1 cellular context compared by ENCODE assay signal in genomic region chr15:66679657-66680108, GRCh38.
A peak's percentile ranks its signal among the peaks of the same experiment; 100 is the strongest.
TF ChIP-seq lines count a peak whose summit lies in the region.

No MANE protein-coding gene starts in this region.

TF ChIP-seq in K562, 482 proteins besides CTCF, POLR2A, EP300 and RAD21 (continued from another document and continues in another):
- TF ChIP-seq ZFX (CRISPR knock-in tag; IDR thresholded peaks at IDR 0.05), result peak; percentile 85
- TF ChIP-seq, protein P1, sequence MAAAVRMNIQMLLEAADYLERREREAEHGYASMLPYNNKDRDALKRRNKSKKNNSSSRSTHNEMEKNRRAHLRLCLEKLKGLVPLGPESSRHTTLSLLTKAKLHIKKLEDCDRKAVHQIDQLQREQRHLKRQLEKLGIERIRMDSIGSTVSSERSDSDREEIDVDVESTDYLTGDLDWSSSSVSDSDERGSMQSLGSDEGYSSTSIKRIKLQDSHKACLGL (CRISPR knock-in tag; IDR thresholded peaks at IDR 0.05; ENCODE audit: borderline replicate concordance, poor library complexity, severe bottlenecking), result no peak
- TF ChIP-seq CHD2 (IDR thresholded peaks at IDR 0.05; ENCODE audit: low read depth, low read length), result 0 out of 2 replicates have a peak, but pooled peaks have one; percentile 21
- TF ChIP-seq MCM7 (IDR thresholded peaks at IDR 0.05), result no peak
- TF ChIP-seq ZNF274 (IDR thresholded peaks at IDR 0.05; ENCODE audit: borderline replicate concordance, low read depth, low read length), result no peak; the same call in 1 of the 2 replicates
- TF ChIP-seq CC2D1A (IDR thresholded peaks at IDR 0.05), result peak; percentile 88; the same call in 1 of the 2 replicates
- no peak for TF ChIP-seq ZSCAN29 (IDR thresholded peaks at IDR 0.05)
- peak; percentile 90 for TF ChIP-seq TEAD2 (tag; IDR thresholded peaks at IDR 0.05)
- TF ChIP-seq MBD1 (CRISPR knock-in tag; IDR thresholded peaks at IDR 0.05), result no peak
- TF ChIP-seq SFPQ (IDR thresholded peaks at IDR 0.05; ENCODE audit: low read depth, low read length), result no peak
- TF ChIP-seq, protein P2, sequence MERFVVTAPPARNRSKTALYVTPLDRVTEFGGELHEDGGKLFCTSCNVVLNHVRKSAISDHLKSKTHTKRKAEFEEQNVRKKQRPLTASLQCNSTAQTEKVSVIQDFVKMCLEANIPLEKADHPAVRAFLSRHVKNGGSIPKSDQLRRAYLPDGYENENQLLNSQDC (CRISPR knock-in tag; IDR thresholded peaks at IDR 0.05), result no peak
- no peak for TF ChIP-seq EWSR1 (IDR thresholded peaks at IDR 0.05; ENCODE audit: borderline replicate concordance, low read depth, partially characterized antibody)
- TF ChIP-seq NR2F6 (CRISPR knock-in tag; IDR thresholded peaks at IDR 0.05), result no peak
- peak; percentile 81 for TF ChIP-seq ATF7 (IDR thresholded peaks at IDR 0.05)
- TF ChIP-seq BHLHE40 (IDR thresholded peaks at IDR 0.05; ENCODE audit: low read length), result peak; percentile 68; the same call in 1 of the 2 replicates
- no peak for TF ChIP-seq POU5F1 (IDR thresholded peaks at IDR 0.05; ENCODE audit: borderline replicate concordance, low read depth, low read length, partially characterized antibody)
- TF ChIP-seq MTA1 (IDR thresholded peaks at IDR 0.05; ENCODE audit: borderline replicate concordance), result peak; percentile 84
- TF ChIP-seq PHB (CRISPR knock-in tag; IDR thresholded peaks at IDR 0.05), result no peak
- TF ChIP-seq ZNF589 (CRISPR knock-in tag; IDR thresholded peaks at IDR 0.05; ENCODE audit: low read depth), result peak; percentile 96
- TF ChIP-seq GTF2F1 (IDR thresholded peaks at IDR 0.05; ENCODE audit: low read depth, low read length), result no peak
- TF ChIP-seq PRMT5 (CRISPR knock-in tag; IDR thresholded peaks at IDR 0.05), result no peak
- peak; percentile 40; the same call in 1 of the 2 replicates for TF ChIP-seq NFATC3 (IDR thresholded peaks at IDR 0.05)
- no peak for TF ChIP-seq SRSF7 (optimal IDR thresholded peaks at IDR 0.05; ENCODE audit: low read depth, low read length)
- TF ChIP-seq, protein P3, sequence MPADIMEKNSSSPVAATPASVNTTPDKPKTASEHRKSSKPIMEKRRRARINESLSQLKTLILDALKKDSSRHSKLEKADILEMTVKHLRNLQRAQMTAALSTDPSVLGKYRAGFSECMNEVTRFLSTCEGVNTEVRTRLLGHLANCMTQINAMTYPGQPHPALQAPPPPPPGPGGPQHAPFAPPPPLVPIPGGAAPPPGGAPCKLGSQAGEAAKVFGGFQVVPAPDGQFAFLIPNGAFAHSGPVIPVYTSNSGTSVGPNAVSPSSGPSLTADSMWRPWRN (IDR thresholded peaks at IDR 0.05; ENCODE audit: low read depth), result peak; percentile 72
- peak; percentile 62; the same call in 1 of the 2 replicates for TF ChIP-seq ESRRA (IDR thresholded peaks at IDR 0.05; ENCODE audit: borderline replicate concordance, low read depth)
- peak; percentile 76 for TF ChIP-seq ZEB2 (IDR thresholded peaks at IDR 0.05)
- TF ChIP-seq ZFP30 (CRISPR knock-in tag; IDR thresholded peaks at IDR 0.05; ENCODE audit: borderline replicate concordance), result no peak
- TF ChIP-seq NCOA6 (IDR thresholded peaks at IDR 0.05), result no peak
- no peak for TF ChIP-seq CEBPZ (IDR thresholded peaks at IDR 0.05; ENCODE audit: borderline replicate concordance, low read depth, low read length)
- 0 out of 2 replicates have a peak, but pooled peaks have one; percentile 35 for TF ChIP-seq RB1 (IDR thresholded peaks at IDR 0.05; ENCODE audit: low read depth)
- TF ChIP-seq FOS (IDR thresholded peaks at IDR 0.05; ENCODE audit: extremely low read depth, insufficient read length), result no peak
- TF ChIP-seq MTA3 (IDR thresholded peaks at IDR 0.05; ENCODE audit: borderline replicate concordance), result peak; percentile 95
- TF ChIP-seq ZNF143 (CRISPR knock-in tag; IDR thresholded peaks at IDR 0.05), result no peak
- TF ChIP-seq JUNB (CRISPR knock-in tag; conservative IDR thresholded peaks at IDR 0.05), result no peak
- TF ChIP-seq SMAD4 (CRISPR knock-in tag; conservative IDR thresholded peaks at IDR 0.05), result peak; percentile 100
- no peak for TF ChIP-seq MYBL2 (IDR thresholded peaks at IDR 0.05; ENCODE audit: low read depth)
- TF ChIP-seq MYBL2 (CRISPR knock-in tag; IDR thresholded peaks at IDR 0.05; ENCODE audit: borderline replicate concordance), result no peak
- no peak for TF ChIP-seq XRCC3 (IDR thresholded peaks at IDR 0.05)
- peak; percentile 96 to 97 for TF ChIP-seq FOXK2 (conservative IDR thresholded peaks at IDR 0.05 in 1 of 2, IDR thresholded peaks at IDR 0.05 in 1 of 2; ENCODE audit: low read depth in 2 of 2)
- TF ChIP-seq PHF8 (IDR thresholded peaks at IDR 0.05; ENCODE audit: borderline replicate concordance, low read length), result no peak
- TF ChIP-seq TRIM24 (IDR thresholded peaks at IDR 0.05), result peak; percentile 94
- TF ChIP-seq POLR2AphosphoS5 (IDR thresholded peaks at IDR 0.05; ENCODE audit: control insufficient read depth, insufficient read depth, low read depth, low read length), result peak; percentile 96
- no peak for TF ChIP-seq MECOM (CRISPR knock-in tag; IDR thresholded peaks at IDR 0.05)
- 0 out of 2 replicates have a peak, but pooled peaks have one; percentile 8 for TF ChIP-seq NFE2 (IDR thresholded peaks at IDR 0.05; ENCODE audit: low read depth)
- no peak for TF ChIP-seq ZNF507 (tag; conservative IDR thresholded peaks at IDR 0.05)
- peak; percentile 77; the same call in 1 of the 2 replicates for TF ChIP-seq TOE1 (IDR thresholded peaks at IDR 0.05; ENCODE audit: borderline replicate concordance)
- no peak for TF ChIP-seq TOE1 (CRISPR knock-in tag; IDR thresholded peaks at IDR 0.05; ENCODE audit: borderline replicate concordance, low read depth)
- TF ChIP-seq ZFP1 (CRISPR knock-in tag; IDR thresholded peaks at IDR 0.05), result no peak
- TF ChIP-seq NFIC (IDR thresholded peaks at IDR 0.05), result peak; percentile 94
- no peak for TF ChIP-seq NR3C1 (CRISPR knock-in tag; IDR thresholded peaks at IDR 0.05)
- peak; percentile 55; the same call in 1 of the 2 replicates for TF ChIP-seq JUN (IDR thresholded peaks at IDR 0.05; ENCODE audit: borderline replicate concordance, low read depth, low read length)
- no peak for TF ChIP-seq JUN (CRISPR knock-in tag; IDR thresholded peaks at IDR 0.05; ENCODE audit: borderline replicate concordance)
- TF ChIP-seq TAF15 (IDR thresholded peaks at IDR 0.05; ENCODE audit: low read depth, low read length), result no peak
- TF ChIP-seq, protein P4, sequence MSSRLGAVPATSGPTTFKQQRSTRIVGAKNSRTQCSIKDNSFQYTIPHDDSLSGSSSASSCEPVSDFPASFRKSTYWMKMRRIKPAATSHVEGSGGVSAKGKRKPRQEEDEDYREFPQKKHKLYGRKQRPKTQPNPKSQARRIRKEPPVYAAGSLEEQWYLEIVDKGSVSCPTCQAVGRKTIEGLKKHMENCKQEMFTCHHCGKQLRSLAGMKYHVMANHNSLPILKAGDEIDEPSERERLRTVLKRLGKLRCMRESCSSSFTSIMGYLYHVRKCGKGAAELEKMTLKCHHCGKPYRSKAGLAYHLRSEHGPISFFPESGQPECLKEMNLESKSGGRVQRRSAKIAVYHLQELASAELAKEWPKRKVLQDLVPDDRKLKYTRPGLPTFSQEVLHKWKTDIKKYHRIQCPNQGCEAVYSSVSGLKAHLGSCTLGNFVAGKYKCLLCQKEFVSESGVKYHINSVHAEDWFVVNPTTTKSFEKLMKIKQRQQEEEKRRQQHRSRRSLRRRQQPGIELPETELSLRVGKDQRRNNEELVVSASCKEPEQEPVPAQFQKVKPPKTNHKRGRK (tag; IDR thresholded peaks at IDR 0.05), result no peak
- peak; percentile 37 to 95; a peak in 2 of 4 replicates for TF ChIP-seq HDAC1 (IDR thresholded peaks at IDR 0.05)
- no peak for TF ChIP-seq ZNF764 (CRISPR knock-in tag; IDR thresholded peaks at IDR 0.05; ENCODE audit: low read depth)
- TF ChIP-seq EP400 (IDR thresholded peaks at IDR 0.05), result peak; percentile 44; the same call in 1 of the 2 replicates
- TF ChIP-seq ZNF175 (CRISPR knock-in tag; IDR thresholded peaks at IDR 0.05; ENCODE audit: low read depth), result peak; percentile 72
- no peak for TF ChIP-seq CBX2 (IDR thresholded peaks at IDR 0.05; ENCODE audit: insufficient read depth, low read length, poor library complexity, severe bottlenecking)
- peak; percentile 72; the same call in 1 of the 2 replicates for TF ChIP-seq ZKSCAN1 (IDR thresholded peaks at IDR 0.05; ENCODE audit: low read depth, low read length)
- TF ChIP-seq, protein P5, sequence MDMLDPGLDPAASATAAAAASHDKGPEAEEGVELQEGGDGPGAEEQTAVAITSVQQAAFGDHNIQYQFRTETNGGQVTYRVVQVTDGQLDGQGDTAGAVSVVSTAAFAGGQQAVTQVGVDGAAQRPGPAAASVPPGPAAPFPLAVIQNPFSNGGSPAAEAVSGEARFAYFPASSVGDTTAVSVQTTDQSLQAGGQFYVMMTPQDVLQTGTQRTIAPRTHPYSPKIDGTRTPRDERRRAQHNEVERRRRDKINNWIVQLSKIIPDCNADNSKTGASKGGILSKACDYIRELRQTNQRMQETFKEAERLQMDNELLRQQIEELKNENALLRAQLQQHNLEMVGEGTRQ (CRISPR knock-in tag; IDR thresholded peaks at IDR 0.05), result no peak
- TF ChIP-seq ZNF184 (CRISPR knock-in tag; IDR thresholded peaks at IDR 0.05), result no peak
- peak; percentile 98 for TF ChIP-seq ARID1B (IDR thresholded peaks at IDR 0.05)
- peak in 1 of 2 experiments; percentile 86; a peak in 2 of 4 replicates for TF ChIP-seq ZMIZ1 (IDR thresholded peaks at IDR 0.05; ENCODE audit: low read depth in 2 of 2, low read length in 2 of 2)
